Comparison of ENCODE assay signal across 8 cellular contexts in the genomic region with DNA sequence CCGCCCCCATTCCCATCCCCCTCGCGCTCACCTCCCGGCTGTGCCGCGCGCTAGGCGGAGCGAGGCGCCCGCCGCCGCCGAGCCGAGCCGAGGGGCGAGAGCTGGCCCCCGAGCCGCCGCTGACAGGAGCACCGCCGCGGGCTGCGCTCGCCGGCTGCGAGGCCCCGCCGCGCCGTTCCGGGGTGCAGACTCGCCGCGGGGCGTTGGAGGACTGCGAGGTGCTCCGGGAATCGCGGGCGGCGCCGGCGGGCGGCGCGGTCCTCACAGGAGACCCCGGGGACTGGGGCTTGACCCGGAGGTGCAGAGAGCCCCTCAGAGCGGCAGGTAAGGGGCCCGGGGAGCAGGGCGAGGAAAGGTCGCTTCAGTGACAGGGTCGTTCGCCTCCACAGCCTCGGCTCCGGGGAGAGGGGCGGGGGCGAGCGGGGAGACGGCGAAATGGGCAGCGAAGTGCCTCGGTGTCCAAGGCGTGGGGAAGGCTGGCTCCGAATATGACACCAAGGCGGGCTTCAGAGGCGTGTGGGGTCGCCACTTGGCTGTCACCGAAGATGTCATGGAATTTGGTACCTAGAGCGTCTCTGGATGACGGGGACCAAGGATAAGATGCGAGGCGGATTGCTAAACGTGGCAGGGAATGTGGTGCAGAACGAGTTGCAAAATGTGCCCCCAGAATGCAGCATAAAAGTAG. TPM values are rescaled to one million over a fixed set of nuclear protein-coding genes. Genes with fewer than 3 reads are reported as not detected.
A peak's percentile ranks its signal among the peaks of the same experiment; 100 is the strongest.
DNase-seq lines count a peak whose midpoint lies in the region; ATAC-seq and TF ChIP-seq lines count a peak whose summit lies in the region.

No MANE protein-coding gene starts in this region.

- peak overlapping the region; percentile 83 for H3K27ac ChIP-seq in mammary epithelial cell (ENCODE audit: insufficient read depth, low read depth, low read length)

- no TSS peak for BruUV-seq in mammary epithelial cell (replicated peaks; lab: Mats Ljungman, UMichigan)

- no peaks in the 10 kb centered on the region for H3K27me3 ChIP-seq in mammary epithelial cell (ENCODE audit: insufficient read depth, low read length)

- peak overlapping the region; percentile 95 for H3K4me2 ChIP-seq in mammary epithelial cell (ENCODE audit: insufficient read depth, low read depth, low read length)

- 0% methylated on average over 8 of the region's 76 CpGs for WGBS in mammary epithelial cell (ENCODE audit: low coverage, missing lambda C conversion rate)

- peak overlapping the region; percentile 72 for H3K4me3 Mint-ChIP-seq in T-helper 1 cell treated with Interleukin-12 subunit alpha and Interleukin-12 subunit beta and Interleukin-4 antibody, amounts not matched to agents 30 μg/mL and 1 μg/mL, for 36 hours

- peak; percentile 78 for DNase-seq in NCI-H1092 treated with DMSO at 0.1 percent for 48 hours (lab: John Stamatoyannopoulos, UW)
- no peak for DNase-seq in NCI-H1092 (lab: John Stamatoyannopoulos, UW)
- peak; percentile 52 for DNase-seq in mammary epithelial cell
- DNase-seq in kidney tubule cell (ENCODE audit: low spot score): peak; percentile 39
- DNase-seq in stimulated activated CD4-positive, alpha-beta T cell treated with anti-CD3 and anti-CD28 coated beads, Interleukin-2, amount 100 ng/mL, for 4 hours (ENCODE audit: low read depth): peak; percentile 51

- no peaks in the 10 kb centered on the region for H3K36me3 Mint-ChIP-seq in T-helper 1 cell treated with Interleukin-12 subunit alpha and Interleukin-12 subunit beta and Interleukin-4 antibody, amounts not matched to agents 30 μg/mL and 1 μg/mL, for 36 hours (ENCODE audit: low read depth)

- CTCF ChIA-PET in mammary epithelial cell (lab: Charles Lee; ENCODE audit: low non-redundant PET): no interaction called here

- H3K4me1 ChIP-seq in mammary epithelial cell (ENCODE audit: insufficient read depth, low read length): peaks cover 19% of the 10 kb centered on the region

- no peaks in the 10 kb centered on the region for H3K36me3 ChIP-seq in mammary epithelial cell (ENCODE audit: insufficient read depth, low read length)

- peak overlapping the region; percentile 98 for H3K9ac ChIP-seq in mammary epithelial cell (ENCODE audit: insufficient read depth, low read length)

- peak overlapping the region; percentile 78 for H2AFZ ChIP-seq in mammary epithelial cell (ENCODE audit: low read depth, low read length)

- intact Hi-C loops in mammary epithelial cell (cut with micrococcal nuclease): loop anchor here (1.0 to 5.0 kb wide), 2 partner anchors 187 to 544 kb away; partner anchors contain the start of gene METTL2A

- peaks cover 53% of the 10 kb centered on the region for H3K79me2 ChIP-seq in mammary epithelial cell (ENCODE audit: insufficient read depth, low read length)

- H4K20me1 ChIP-seq in mammary epithelial cell (ENCODE audit: insufficient read depth, low read length): peaks cover 5% of the 10 kb centered on the region

- H3K9me3 ChIP-seq in mammary epithelial cell (replicated peaks; ENCODE audit: insufficient read depth, low read length): no peaks in the 10 kb centered on the region

- TF ChIP-seq CTCF in mammary epithelial cell (conservative IDR thresholded peaks at IDR 0.05 in 1 of 2, IDR thresholded peaks at IDR 0.05 in 1 of 2; ENCODE audit: extremely low read depth in 1 of 2, insufficient read depth in 1 of 2, low read depth in 1 of 2, low read length in 2 of 2): no peak

- dilution Hi-C loops in mammary epithelial cell (cut with HindIII; ENCODE audit: low sequenced_read_pairs): no loop called here

- H3K4me1 Mint-ChIP-seq in T-helper 1 cell treated with Interleukin-12 subunit alpha and Interleukin-12 subunit beta and Interleukin-4 antibody, amounts not matched to agents 30 μg/mL and 1 μg/mL, for 36 hours (ENCODE audit: low read depth): peaks cover 24% of the 10 kb centered on the region

- ATAC-seq in HG03139 (IDR thresholded peaks at IDR 0.05; ENCODE audit: unreplicated experiment): peak; percentile 41
- ATAC-seq in GM18868 (IDR thresholded peaks at IDR 0.05; ENCODE audit: unreplicated experiment): no peak

- no peaks in the 10 kb centered on the region for H3K9me3 Mint-ChIP-seq in T-helper 1 cell treated with Interleukin-12 subunit alpha and Interleukin-12 subunit beta and Interleukin-4 antibody, amounts not matched to agents 30 μg/mL and 1 μg/mL, for 36 hours

- peaks cover 71% of the 10 kb centered on the region for H3K27me3 Mint-ChIP-seq in T-helper 1 cell treated with Interleukin-12 subunit alpha and Interleukin-12 subunit beta and Interleukin-4 antibody, amounts not matched to agents 30 μg/mL and 1 μg/mL, for 36 hours (ENCODE audit: low read depth)

- peak overlapping the region; percentile 85 to 90 (median 90) for H3K4me3 ChIP-seq in mammary epithelial cell (replicated peaks in 1 of 3; ENCODE audit: insufficient read depth in 1 of 3, low read depth in 2 of 3, low read length in 3 of 3)

- H3K27ac Mint-ChIP-seq in T-helper 1 cell treated with Interleukin-12 subunit alpha and Interleukin-12 subunit beta and Interleukin-4 antibody, amounts not matched to agents 30 μg/mL and 1 μg/mL, for 36 hours: no peak overlapping the region

- in situ Hi-C loops in mammary epithelial cell (cut with MboI; ENCODE audit: low sequenced_read_pairs in 2 of 2): loop anchor here (5.0 to 10.0 kb wide), 5 partner anchors 72 to 259 kb away; no protein-coding TSS in a partner anchor

RNA-seq across cellular contexts. Expression of gene TANC2, which starts 0.5 kb away (rescaled TPM):
- 100 to 1,000 TPM; 128 to 138 TPM for total RNA-seq in mammary epithelial cell
- 24.5 TPM for polyA plus RNA-seq in mammary epithelial cell
- 89.2 TPM for polyA minus RNA-seq in mammary epithelial cell
